20 cellular contexts compared by ENCODE assay signal in genomic region chr21:45347048-45347711, GRCh38. TPM values are rescaled to one million over a fixed set of nuclear protein-coding genes. Genes with fewer than 3 reads are reported as not detected.
DNase-seq lines count a peak whose midpoint lies in the region; ATAC-seq, FAIRE-seq and TF ChIP-seq lines count a peak whose summit lies in the region.
"Had no signal": no experiment of that assay in that cellular context is flagged by ENCODE, and none has a peak within 500 bp of the region (broad histone marks: within the 10 kb centered on the region; RNA-seq: fewer than 3 reads in every experiment).

No MANE protein-coding gene starts in this region.

- WGBS in HepG2 (ENCODE audit: low lambda C conversion rate) = 36% methylated on average over 19 of the region's 31 CpGs
- WGBS in right lobe of liver (ENCODE audit: insufficient coverage, low coverage, low lambda C conversion rate, missing lambda C conversion rate) = 42% methylated on average over 14 of the region's 31 CpGs
- 47 to 62% methylated on average over 31 of the region's 31 CpGs for WGBS in aorta, 2 donors
- WGBS in small intestine, 3 donors = 54 to 67% (median 63%) methylated on average over 31 of the region's 31 CpGs

- DNase-seq in HepG2 (ENCODE audit: low spot score) = no peak
- DNase-seq in right lobe of liver = no peak
- DNase-seq in astrocyte (ENCODE audit: low read depth) = no peak
- DNase-seq in aorta = no peak
- DNase-seq in small intestine = no peak
- no peak for DNase-seq in immature natural killer cell
- DNase-seq in CD8-positive, alpha-beta T cell = no peak
- DNase-seq: activated CD4-positive, alpha-beta T cell treated with anti-CD3 and anti-CD28 coated beads, Interleukin-2, amount 50 U/mL, for 1 hour; activated naive CD8-positive, alpha-beta T cell treated with anti-CD3 and anti-CD28 coated beads, Interleukin-2, amount 10 ng/mL, durations not matched to agents 7 days and 5 days; CD4-positive, CD25-positive, alpha-beta regulatory T cell; DMS 273 treated with DMSO at 0.1 percent for 48 hours; effector CD8-positive, alpha-beta T cell; naive thymus-derived CD4-positive, alpha-beta T cell; NCI-H1694; NCI-H748 treated with DMSO at 0.1 percent for 48 hours; OCI-M1; sigmoid colon; T-helper 1 cell had no signal

- CTCF ChIA-PET in HepG2 (lab: Yijun Ruan, JAX; ENCODE audit: low intra/inter-chr PET ratio, low total read pairs) = no interaction called here
- CTCF ChIA-PET in CD8-positive, alpha-beta T cell (lab: Charles Lee) = no interaction called here

- TF ChIP-seq RAD21 in HepG2 (CRISPR knock-in tag; IDR thresholded peaks at IDR 0.05) = no peak

- no peak overlapping the region for H3K4me2 ChIP-seq in HepG2 (ENCODE audit: low read depth, low read length)
- peak overlapping the region; percentile 26 for H3K4me2 ChIP-seq in astrocyte (ENCODE audit: low read length)

- peaks cover 3% of the 10 kb centered on the region for H3K4me1 Mint-ChIP-seq in astrocyte (ENCODE audit: low read depth, unreplicated experiment)
- H3K4me1 Mint-ChIP-seq in immature natural killer cell = no peaks in the 10 kb centered on the region
- H3K4me1 Mint-ChIP-seq in CD8-positive, alpha-beta T cell (ENCODE audit: low read depth) = no peaks in the 10 kb centered on the region
- H3K4me1 Mint-ChIP-seq: activated naive CD8-positive, alpha-beta T cell treated with anti-CD3 and anti-CD28 coated beads, Interleukin-2, amount 10 ng/mL, durations not matched to agents 7 days and 5 days; activated T-helper 17 cell treated with anti-CD3 and anti-CD28 coated beads, Interleukin-2, amount 50 U/mL, for 72 hours had no signal

- H4K20me1 ChIP-seq in HepG2 (ENCODE audit: insufficient read depth, low read length) (no peaks in the 10 kb centered on the region), astrocyte (ENCODE audit: insufficient read depth, low read length) (no peaks in the 10 kb centered on the region)

- no peak overlapping the region for H2AFZ ChIP-seq in HepG2 (ENCODE audit: low read length)
- peak overlapping the region; percentile 45 for H2AFZ ChIP-seq in astrocyte (ENCODE audit: low read depth, low read length)

- H3K79me2 ChIP-seq in HepG2 (ENCODE audit: insufficient read depth, low read length) (no peaks in the 10 kb centered on the region), astrocyte (ENCODE audit: insufficient read depth, low read length) (no peaks in the 10 kb centered on the region)

- in situ Hi-C loops in HepG2 (cut with HindIII; ENCODE audit: extremely low pct_ligation_motif_present, low pct_unique_long_range_greater_than_20kb) = no loop called here

- TF ChIP-seq POLR2A in HepG2 (IDR thresholded peaks at IDR 0.05; ENCODE audit: insufficient read depth in 1 of 2, low read depth in 2 of 2, low read length in 2 of 2) (no peak), right lobe of liver (IDR thresholded peaks at IDR 0.05) (no peak)

- ATAC-seq in HepG2 (no peak), right lobe of liver (no peak), aorta (ENCODE audit: low FRiP score) (peak; percentile 2)
- no peak for ATAC-seq in CD8-positive, alpha-beta T cell
- ATAC-seq: activated T-helper 17 cell treated with anti-CD3 and anti-CD28 coated beads, Interleukin-2, amount 50 U/mL, for 72 hours; naive thymus-derived CD4-positive, alpha-beta T cell had no signal

- no peak overlapping the region for H3K4me3 ChIP-seq in HepG2 (replicated peaks in 1 of 3; ENCODE audit: insufficient read depth in 1 of 3, low read depth in 2 of 3, low read length in 3 of 3)
- no peak overlapping the region for H3K4me3 ChIP-seq in right lobe of liver
- H3K4me3 ChIP-seq in astrocyte (ENCODE audit: insufficient read depth, low read depth, low read length) = no peak overlapping the region
- no peak overlapping the region for H3K4me3 ChIP-seq in muscle layer of colon (ENCODE audit: low read depth in 1 of 2, low read length in 2 of 2)
- H3K4me3 ChIP-seq in aorta (ENCODE audit: low read length in 2 of 2) = no peak overlapping the region
- H3K4me3 ChIP-seq in small intestine (ENCODE audit: low read depth in 1 of 2, low read length in 2 of 2) = no peak overlapping the region
- no peak overlapping the region for H3K4me3 ChIP-seq in CD8-positive, alpha-beta T cell (ENCODE audit: low read depth, low read length)
- H3K4me3 ChIP-seq: sigmoid colon had no signal

- FAIRE-seq in HepG2 (lab: Jason Lieb, UNC) = no peak
- no peak for FAIRE-seq in astrocyte (lab: Jason Lieb, UNC)
- no peak for FAIRE-seq in small intestine (lab: Jason Lieb, UNC)

- BruUV-seq in HepG2 (replicated peaks; lab: Mats Ljungman, UMichigan) = no TSS peak

- TF ChIP-seq CTCF in HepG2 (CRISPR knock-in tag; IDR thresholded peaks at IDR 0.05) (no peak), right lobe of liver (IDR thresholded peaks at IDR 0.05) (no peak), astrocyte (IDR thresholded peaks at IDR 0.05; ENCODE audit: insufficient read depth, low read depth, low read length) (no peak)
- no peak for TF ChIP-seq CTCF in CD8-positive, alpha-beta T cell (IDR thresholded peaks at IDR 0.05)

- TF ChIP-seq EP300 in HepG2 (IDR thresholded peaks at IDR 0.05; ENCODE audit: low read depth in 2 of 2, low read length in 2 of 2) (no peak), HepG2 (CRISPR knock-in tag; IDR thresholded peaks at IDR 0.05; ENCODE audit: borderline replicate concordance) (no peak)

- H3K27me3 Mint-ChIP-seq in astrocyte (ENCODE audit: low read depth, unreplicated experiment) (peaks cover 7% of the 10 kb centered on the region), immature natural killer cell (ENCODE audit: low read depth in 3 of 3) (peaks cover 2 to 4% (median 3%) of the 10 kb centered on the region in 3 donors)
- peaks cover 5% of the 10 kb centered on the region for H3K27me3 Mint-ChIP-seq in CD8-positive, alpha-beta T cell (ENCODE audit: low read depth)
- H3K27me3 Mint-ChIP-seq: activated naive CD8-positive, alpha-beta T cell treated with anti-CD3 and anti-CD28 coated beads, Interleukin-2, amount 10 ng/mL, durations not matched to agents 7 days and 5 days; CD4-positive, CD25-positive, alpha-beta regulatory T cell had no signal

- H3K4me1 ChIP-seq in HepG2 (ENCODE audit: insufficient read depth, low read length) (peaks cover 44% of the 10 kb centered on the region), right lobe of liver (no peaks in the 10 kb centered on the region), astrocyte (ENCODE audit: insufficient read depth, low read length) (no peaks in the 10 kb centered on the region), muscle layer of colon (ENCODE audit: insufficient read depth, low read length) (peaks cover 21% of the 10 kb centered on the region), aorta (ENCODE audit: control insufficient read depth in 1 of 2, insufficient read depth in 2 of 2, low read length in 2 of 2) (no peaks in the 10 kb centered on the region), small intestine (ENCODE audit: control insufficient read depth in 2 of 2, insufficient read depth in 1 of 2, low read depth in 1 of 2, low read length in 1 of 2) (peaks cover 0 to 2% of the 10 kb centered on the region in 2 donors)
- H3K4me1 ChIP-seq in CD8-positive, alpha-beta T cell (ENCODE audit: insufficient read depth, low read length) = no peaks in the 10 kb centered on the region

- intact Hi-C loops in HepG2 (cut with micrococcal nuclease; ENCODE audit: unreplicated experiment) = no loop called here
- intact Hi-C loops in right lobe of liver (cut with DNase I) = no loop called here
- intact Hi-C loops in aorta (cut with DNase I) = no loop called here
- intact Hi-C loops in CD8-positive, alpha-beta T cell (cut with DNase I, micrococcal nuclease) = loop anchor here (10.0 kb wide), 2 partner anchors 58 to 602 kb away; partner anchors contain the start of gene COL18A1 (in 1 of the 2)

- H3K4me3 Mint-ChIP-seq in astrocyte (ENCODE audit: unreplicated experiment) (no peak overlapping the region), immature natural killer cell (no peak overlapping the region)
- H3K4me3 Mint-ChIP-seq in CD8-positive, alpha-beta T cell = no peak overlapping the region
- H3K4me3 Mint-ChIP-seq: activated naive CD8-positive, alpha-beta T cell treated with anti-CD3 and anti-CD28 coated beads, Interleukin-2, amount 10 ng/mL, durations not matched to agents 7 days and 5 days; activated T-helper 17 cell treated with anti-CD3 and anti-CD28 coated beads, Interleukin-2, amount 50 U/mL, for 72 hours; CD4-positive, CD25-positive, alpha-beta regulatory T cell; naive thymus-derived CD4-positive, alpha-beta T cell had no signal

- H3K9ac ChIP-seq in HepG2 (ENCODE audit: insufficient read depth, low read depth, low read length) (no peak overlapping the region; the same call in 1 of the 2 replicates), astrocyte (ENCODE audit: low read length) (no peak overlapping the region), muscle layer of colon (ENCODE audit: low read length) (no peak overlapping the region)

- POLR2A ChIA-PET in HepG2 (lab: Yijun Ruan, JAX) = interaction anchor here (1.1 to 1.2 kb wide), 2 partner anchors 17 to 84 kb away, joined by 3 read pairs; no protein-coding TSS in a partner anchor
- POLR2A ChIA-PET in CD8-positive, alpha-beta T cell (lab: Charles Lee) = no interaction called here

- H3K36me3 ChIP-seq in HepG2 (replicated peaks in 1 of 2; ENCODE audit: control insufficient read depth in 1 of 2, insufficient read depth in 2 of 2, low read length in 2 of 2) (no peaks in the 10 kb centered on the region), right lobe of liver (no peaks in the 10 kb centered on the region), astrocyte (ENCODE audit: insufficient read depth, low read length) (no peaks in the 10 kb centered on the region), muscle layer of colon (ENCODE audit: insufficient read depth, low read length) (no peaks in the 10 kb centered on the region), aorta (ENCODE audit: control insufficient read depth in 1 of 2, insufficient read depth in 2 of 2, low read length in 1 of 2) (no peaks in the 10 kb centered on the region), small intestine (ENCODE audit: control insufficient read depth in 2 of 2, insufficient read depth in 2 of 2, low read length in 2 of 2) (no peaks in the 10 kb centered on the region)
- H3K36me3 ChIP-seq in CD8-positive, alpha-beta T cell (ENCODE audit: insufficient read depth, low read length) = no peaks in the 10 kb centered on the region
- H3K36me3 ChIP-seq: sigmoid colon had no signal

- H3K27ac ChIP-seq in HepG2 (ENCODE audit: extremely low read length, insufficient read depth, low read length) (no peak overlapping the region), right lobe of liver (no peak overlapping the region), astrocyte (ENCODE audit: low read depth, low read length) (no peak overlapping the region), muscle layer of colon (ENCODE audit: low read depth, low read length) (peak overlapping the region; percentile 27), aorta (ENCODE audit: low read depth in 1 of 2, low read length in 2 of 2) (no peak overlapping the region), small intestine (ENCODE audit: low read depth in 1 of 2, low read length in 1 of 2) (no peak overlapping the region)
- H3K27ac ChIP-seq in CD8-positive, alpha-beta T cell (ENCODE audit: low read depth, low read length) = no peak overlapping the region

- H3K27me3 ChIP-seq in HepG2 (ENCODE audit: control insufficient read depth in 1 of 2, insufficient read depth in 2 of 2, low read length in 2 of 2) = no peaks in the 10 kb centered on the region
- H3K27me3 ChIP-seq in right lobe of liver = no peaks in the 10 kb centered on the region
- H3K27me3 ChIP-seq in astrocyte (ENCODE audit: insufficient read depth, low read length) = no peaks in the 10 kb centered on the region
- no peaks in the 10 kb centered on the region for H3K27me3 ChIP-seq in muscle layer of colon (ENCODE audit: control insufficient read depth in 1 of 2, insufficient read depth in 2 of 2, low read length in 2 of 2)
- no peaks in the 10 kb centered on the region for H3K27me3 ChIP-seq in aorta (ENCODE audit: control insufficient read depth in 1 of 2, insufficient read depth in 2 of 2, low read length in 1 of 2)
- H3K27me3 ChIP-seq in small intestine (ENCODE audit: control insufficient read depth in 2 of 2, insufficient read depth in 2 of 2, low read length in 2 of 2) = no peaks in the 10 kb centered on the region
- no peaks in the 10 kb centered on the region for H3K27me3 ChIP-seq in CD8-positive, alpha-beta T cell (ENCODE audit: insufficient read depth, low read length)
- H3K27me3 ChIP-seq: sigmoid colon had no signal

- no peaks in the 10 kb centered on the region for H3K9me3 ChIP-seq in HepG2 (ENCODE audit: low read length)
- no peaks in the 10 kb centered on the region for H3K9me3 ChIP-seq in right lobe of liver
- H3K9me3 ChIP-seq in astrocyte (ENCODE audit: insufficient read depth, low read depth, low read length) = no peaks in the 10 kb centered on the region
- no peaks in the 10 kb centered on the region for H3K9me3 ChIP-seq in muscle layer of colon (ENCODE audit: low read length)
- no peaks in the 10 kb centered on the region for H3K9me3 ChIP-seq in aorta (ENCODE audit: control insufficient read depth, low read length)
- H3K9me3 ChIP-seq in small intestine (ENCODE audit: control insufficient read depth, low read depth) = no peaks in the 10 kb centered on the region
- no peaks in the 10 kb centered on the region for H3K9me3 ChIP-seq in CD8-positive, alpha-beta T cell (ENCODE audit: low read length)
- H3K9me3 ChIP-seq: sigmoid colon had no signal

- H3K27ac Mint-ChIP-seq in astrocyte (ENCODE audit: unreplicated experiment) (no peak overlapping the region), immature natural killer cell (no peak overlapping the region)
- no peak overlapping the region for H3K27ac Mint-ChIP-seq in CD8-positive, alpha-beta T cell
- H3K27ac Mint-ChIP-seq: activated naive CD8-positive, alpha-beta T cell treated with anti-CD3 and anti-CD28 coated beads, Interleukin-2, amount 10 ng/mL, durations not matched to agents 7 days and 5 days; activated T-helper 17 cell treated with anti-CD3 and anti-CD28 coated beads, Interleukin-2, amount 50 U/mL, for 72 hours; CD4-positive, CD25-positive, alpha-beta regulatory T cell; naive thymus-derived CD4-positive, alpha-beta T cell had no signal

- H3K36me3 Mint-ChIP-seq in astrocyte (ENCODE audit: low read depth, unreplicated experiment) (no peaks in the 10 kb centered on the region), immature natural killer cell (no peaks in the 10 kb centered on the region)
- H3K36me3 Mint-ChIP-seq in CD8-positive, alpha-beta T cell = no peaks in the 10 kb centered on the region
- H3K36me3 Mint-ChIP-seq: activated naive CD8-positive, alpha-beta T cell treated with anti-CD3 and anti-CD28 coated beads, Interleukin-2, amount 10 ng/mL, durations not matched to agents 7 days and 5 days; CD4-positive, CD25-positive, alpha-beta regulatory T cell; naive thymus-derived CD4-positive, alpha-beta T cell had no signal

- no peaks in the 10 kb centered on the region for H3K9me3 Mint-ChIP-seq in astrocyte (ENCODE audit: unreplicated experiment)
- H3K9me3 Mint-ChIP-seq in immature natural killer cell = no peaks in the 10 kb centered on the region
- H3K9me3 Mint-ChIP-seq in CD8-positive, alpha-beta T cell = no peaks in the 10 kb centered on the region
- H3K9me3 Mint-ChIP-seq: activated naive CD8-positive, alpha-beta T cell treated with anti-CD3 and anti-CD28 coated beads, Interleukin-2, amount 10 ng/mL, durations not matched to agents 7 days and 5 days; activated T-helper 17 cell treated with anti-CD3 and anti-CD28 coated beads, Interleukin-2, amount 50 U/mL, for 72 hours; CD4-positive, CD25-positive, alpha-beta regulatory T cell had no signal

RNA-seq across cellular contexts. Expression of gene COL18A1, which starts 57.8 kb away (rescaled TPM):
- total RNA-seq in HepG2 (2016; rRNA removed; fragmentation: Illumina TruSeq; extraction: Trizol) = 21.2 and 102 TPM in 2 replicates
- 5.5 and 5.6 TPM in 2 replicates for total RNA-seq in HepG2 (2016; cell fraction: cytosol; rRNA removed; fragmentation: Illumina TruSeq; extraction: Trizol; ENCODE audit: low read depth)
- total RNA-seq in HepG2 (2016; cell fraction: insoluble cytoplasmic fraction; rRNA removed; fragmentation: Illumina TruSeq; extraction: Trizol) = 18.4 and 106 TPM in 2 replicates
- 10.8 and 11.6 TPM in 2 replicates for total RNA-seq in HepG2 (2016; cell fraction: membrane; rRNA removed; fragmentation: Illumina TruSeq; extraction: Trizol)
- total RNA-seq in HepG2 (2016; cell fraction: nucleus; rRNA removed; fragmentation: Illumina TruSeq; extraction: Trizol) = 122 and 150 TPM in 2 replicates
- 79.0 and 128 TPM in 2 replicates for polyA plus RNA-seq in HepG2 (2011; rRNA removed)
- 51.6 and 89.8 TPM in 2 replicates for polyA plus RNA-seq in HepG2 (2011; cell fraction: cytosol; rRNA removed)
- 1,622 and 2,194 TPM in 2 replicates for polyA plus RNA-seq in HepG2 (2011; cell fraction: nucleus; rRNA removed)
- 59.0 and 129 TPM in 2 replicates for polyA plus RNA-seq in HepG2 (2012)
- 4.3 and 4.4 TPM in 2 replicates for polyA plus RNA-seq in HepG2 (2016; cell fraction: cytosol; fragmentation: Illumina TruSeq; extraction: Trizol; ENCODE audit: low read depth)
- 20.7 and 26.9 TPM in 2 replicates for polyA plus RNA-seq in HepG2 (2016; cell fraction: insoluble cytoplasmic fraction; fragmentation: Illumina TruSeq; extraction: Trizol; ENCODE audit: low read depth)
- polyA plus RNA-seq in HepG2 (2016; cell fraction: membrane; fragmentation: Illumina TruSeq; extraction: Trizol; ENCODE audit: low read depth) = 5.0 and 6.2 TPM in 2 replicates
- 308 and 331 TPM in 2 replicates for polyA plus RNA-seq in HepG2 (2016; cell fraction: nucleus; fragmentation: Illumina TruSeq; extraction: Trizol; ENCODE audit: insufficient read depth, low read depth)
- polyA minus RNA-seq in HepG2 (2011; rRNA and poly(A)+ RNA removed; ENCODE audit: low replicate concordance) = 0.09 and 44.3 TPM in 2 replicates
- 36.9 and 37.7 TPM in 2 replicates for polyA minus RNA-seq in HepG2 (2011; cell fraction: cytosol; rRNA and poly(A)+ RNA removed)
- polyA minus RNA-seq in HepG2 (2011; cell fraction: nucleus; rRNA and poly(A)+ RNA removed) = 46.7 and 51.1 TPM in 2 replicates
- 100 to 1,000 TPM; 261 to 487 (median 297) TPM for total RNA-seq in right lobe of liver
- total RNA-seq in astrocyte = 616 and 692 TPM in 2 replicates
- total RNA-seq in aorta = 100 to 1,000 TPM; 289 to 301 TPM
- polyA plus RNA-seq in aorta = 100 to 1,000 TPM in 1 of 2 donors, 10 to 100 TPM in 1; 97.3 to 963 TPM
- 10 to 100 TPM in 1 of 3 donors, 1 to 10 TPM in 2; 2.2 to 34.3 (median 5.7) TPM for polyA plus RNA-seq in small intestine
- 1 to 10 TPM in 1 of 3 donors, under 1 TPM in 2; 0.30 to 1.8 (median 0.46) TPM for polyA plus RNA-seq in immature natural killer cell
- total RNA-seq in CD8-positive, alpha-beta T cell = 10 to 100 TPM; 60.7 to 65.3 TPM

RNA-seq across cellular contexts. Expression of gene POFUT2, which starts 59.5 kb away (rescaled TPM):
- total RNA-seq in HepG2 (2016; rRNA removed; fragmentation: Illumina TruSeq; extraction: Trizol) (9.8 and 24.0 TPM in 2 replicates), right lobe of liver (10 to 100 TPM; 10.5 to 22.0 (median 13.7) TPM), astrocyte (109 and 119 TPM in 2 replicates), aorta (10 to 100 TPM; 35.8 to 52.2 TPM)
- total RNA-seq in HepG2 (2016; cell fraction: cytosol; rRNA removed; fragmentation: Illumina TruSeq; extraction: Trizol; ENCODE audit: low read depth) = 2.9 and 4.1 TPM in 2 replicates
- total RNA-seq in HepG2 (2016; cell fraction: insoluble cytoplasmic fraction; rRNA removed; fragmentation: Illumina TruSeq; extraction: Trizol) = 8.5 and 20.1 TPM in 2 replicates
- total RNA-seq in HepG2 (2016; cell fraction: membrane; rRNA removed; fragmentation: Illumina TruSeq; extraction: Trizol) = 7.7 and 7.9 TPM in 2 replicates
- 29.0 and 30.4 TPM in 2 replicates for total RNA-seq in HepG2 (2016; cell fraction: nucleus; rRNA removed; fragmentation: Illumina TruSeq; extraction: Trizol)
- polyA plus RNA-seq in HepG2 (2011; rRNA removed) (21.7 and 22.8 TPM in 2 replicates), aorta (10 to 100 TPM; 12.6 to 49.1 TPM), small intestine (10 to 100 TPM; 13.5 to 34.4 (median 20.0) TPM), immature natural killer cell (1 to 10 TPM; 1.1 to 5.2 (median 4.7) TPM)
- polyA plus RNA-seq in HepG2 (2011; cell fraction: cytosol; rRNA removed) = 14.9 and 16.0 TPM in 2 replicates
- 67.0 and 84.3 TPM in 2 replicates for polyA plus RNA-seq in HepG2 (2011; cell fraction: nucleus; rRNA removed)
- 25.3 and 34.5 TPM in 2 replicates for polyA plus RNA-seq in HepG2 (2012)
- 3.3 and 3.7 TPM in 2 replicates for polyA plus RNA-seq in HepG2 (2016; cell fraction: cytosol; fragmentation: Illumina TruSeq; extraction: Trizol; ENCODE audit: low read depth)
- polyA plus RNA-seq in HepG2 (2016; cell fraction: insoluble cytoplasmic fraction; fragmentation: Illumina TruSeq; extraction: Trizol; ENCODE audit: low read depth) = 7.8 and 10.0 TPM in 2 replicates
- polyA plus RNA-seq in HepG2 (2016; cell fraction: membrane; fragmentation: Illumina TruSeq; extraction: Trizol; ENCODE audit: low read depth) = 6.3 and 6.9 TPM in 2 replicates
- polyA plus RNA-seq in HepG2 (2016; cell fraction: nucleus; fragmentation: Illumina TruSeq; extraction: Trizol; ENCODE audit: insufficient read depth, low read depth) = 66.5 TPM in 2 replicates
- polyA minus RNA-seq in HepG2 (2011; rRNA and poly(A)+ RNA removed; ENCODE audit: low replicate concordance) = 10.4 and 14.1 TPM in 2 replicates
- polyA minus RNA-seq in HepG2 (2011; cell fraction: cytosol; rRNA and poly(A)+ RNA removed) = 8.6 and 9.1 TPM in 2 replicates
- polyA minus RNA-seq in HepG2 (2011; cell fraction: nucleus; rRNA and poly(A)+ RNA removed) = 22.9 and 23.1 TPM in 2 replicates
- 10 to 100 TPM; 54.7 to 56.7 TPM for total RNA-seq in CD8-positive, alpha-beta T cell

Comparison
In these comparisons a context has a peak if more than half of its experiments do, and no peak if none do; other contexts are left out.
1. intact Hi-C loops: an anchor here in CD8-positive, alpha-beta T cell (10.0 kb wide); none called in HepG2, right lobe of liver and aorta.